9 cellular contexts compared by ENCODE assay signal in genomic region chr2:233082222-233082933, GRCh38. TPM values are rescaled to one million over a fixed set of nuclear protein-coding genes. Genes with fewer than 3 reads are reported as not detected.
A peak's percentile ranks its signal among the peaks of the same experiment; 100 is the strongest.
DNase-seq lines count a peak whose midpoint lies in the region; ATAC-seq and TF ChIP-seq lines count a peak whose summit lies in the region.
"Had no signal": no experiment of that assay in that cellular context is flagged by ENCODE, and none has a peak within 500 bp of the region (broad histone marks: within the 10 kb centered on the region; RNA-seq: fewer than 3 reads in every experiment).

No MANE protein-coding gene starts in this region.

- H3K4me2 ChIP-seq in osteoblast (ENCODE audit: insufficient read depth, low read length): no peak overlapping the region

- peak overlapping the region; percentile 56 for H3K27ac ChIP-seq in CD8-positive, alpha-beta T cell (ENCODE audit: low read depth, low read length)
- H3K27ac ChIP-seq in stomach smooth muscle (ENCODE audit: low read length) (peak overlapping the region; percentile 46), osteoblast (ENCODE audit: low read depth, low read length) (no peak overlapping the region)

- peaks cover 17% of the 10 kb centered on the region for H3K36me3 ChIP-seq in CD8-positive, alpha-beta T cell (ENCODE audit: insufficient read depth, low read length)
- H3K36me3 ChIP-seq in stomach smooth muscle (ENCODE audit: control insufficient read depth in 2 of 2, insufficient read depth in 2 of 2, low read length in 2 of 2): no peaks in the 10 kb centered on the region
- no peaks in the 10 kb centered on the region for H3K36me3 ChIP-seq in osteoblast (ENCODE audit: insufficient read depth, low read length)

- H2AFZ ChIP-seq in osteoblast (ENCODE audit: low read length): no peak overlapping the region

- DNase-seq in CD8-positive, alpha-beta T cell: no peak
- DNase-seq in activated naive CD4-positive, alpha-beta T cell treated with anti-CD3 and anti-CD28 coated beads, Interleukin-2, amount 50 U/mL, for 72 hours (ENCODE audit: low spot score in 2 of 2): peak; percentile 46 to 54
- DNase-seq in osteoblast (ENCODE audit: insufficient read length, low spot score, missing footprints) (no peak), amniotic stem cell (lab: John Stamatoyannopoulos, UW) (no peak), NCI-H510A (lab: John Stamatoyannopoulos, UW) (no peak)

- POLR2A ChIA-PET in CD8-positive, alpha-beta T cell (lab: Charles Lee): interaction anchor here (0.8 to 8.7 kb wide), 2 partner anchors 10 to 21 kb away, joined by 3 to 89 read pairs; partner anchors contain the start of gene INPP5D

- peaks cover 55% of the 10 kb centered on the region for H3K36me3 Mint-ChIP-seq in CD8-positive, alpha-beta T cell
- peaks cover 25 to 50% of the 10 kb centered on the region in 2 donors for H3K36me3 Mint-ChIP-seq in activated naive CD4-positive, alpha-beta T cell treated with anti-CD3 and anti-CD28 coated beads, Interleukin-2, amount 50 U/mL, for 72 hours

- H3K4me3 Mint-ChIP-seq in CD8-positive, alpha-beta T cell: peak overlapping the region; percentile 76
- H3K4me3 Mint-ChIP-seq: nephron had no signal

- H3K79me2 ChIP-seq in osteoblast (ENCODE audit: insufficient read depth, low read length): no peaks in the 10 kb centered on the region

- no peak for ATAC-seq in CD8-positive, alpha-beta T cell
- ATAC-seq in GM19372 (IDR thresholded peaks at IDR 0.05; ENCODE audit: low read depth, unreplicated experiment) (peak; percentile 46), HG03378 (IDR thresholded peaks at IDR 0.05; ENCODE audit: unreplicated experiment) (peak; percentile 52)
- ATAC-seq in activated naive CD4-positive, alpha-beta T cell treated with anti-CD3 and anti-CD28 coated beads, Interleukin-2, amount 50 U/mL, for 72 hours: peak; percentile 39 to 68

- no peaks in the 10 kb centered on the region for H4K20me1 ChIP-seq in osteoblast (ENCODE audit: insufficient read depth, low read length)

- peak overlapping the region; percentile 91 for H3K27ac Mint-ChIP-seq in CD8-positive, alpha-beta T cell
- H3K27ac Mint-ChIP-seq in activated naive CD4-positive, alpha-beta T cell treated with anti-CD3 and anti-CD28 coated beads, Interleukin-2, amount 50 U/mL, for 72 hours: peak overlapping the region; percentile 96 to 97

- H3K9me3 ChIP-seq in CD8-positive, alpha-beta T cell (ENCODE audit: low read length): no peaks in the 10 kb centered on the region
- H3K9me3 ChIP-seq in stomach smooth muscle (ENCODE audit: control insufficient read depth in 2 of 2, low read length in 2 of 2) (no peaks in the 10 kb centered on the region), osteoblast (ENCODE audit: low read depth, low read length) (no peaks in the 10 kb centered on the region)

- H3K27me3 ChIP-seq in CD8-positive, alpha-beta T cell (ENCODE audit: insufficient read depth, low read length): no peaks in the 10 kb centered on the region
- H3K27me3 ChIP-seq in stomach smooth muscle (ENCODE audit: control insufficient read depth in 1 of 2, insufficient read depth in 2 of 2, low read length in 2 of 2) (no peaks in the 10 kb centered on the region), osteoblast (ENCODE audit: insufficient read depth, low read length) (no peaks in the 10 kb centered on the region)

- intact Hi-C loops in CD8-positive, alpha-beta T cell (cut with DNase I, micrococcal nuclease): loop anchor here in 1 of 2 experiments (5.0 kb wide), 1 partner anchor 185 kb away; no protein-coding TSS in a partner anchor

- peak overlapping the region; percentile 13 for H3K4me3 ChIP-seq in CD8-positive, alpha-beta T cell (ENCODE audit: low read depth, low read length)
- no peak overlapping the region for H3K4me3 ChIP-seq in stomach smooth muscle (ENCODE audit: low read length in 2 of 2)
- H3K4me3 ChIP-seq in osteoblast (ENCODE audit: insufficient read depth, low read length): no peak overlapping the region

- CTCF ChIA-PET in CD8-positive, alpha-beta T cell (lab: Charles Lee): interaction anchor here (1.2 to 4.6 kb wide), 4 partner anchors 16 to 29 kb away, joined by 3 to 24 read pairs (median 9); partner anchors contain the start of gene INPP5D

- no peaks in the 10 kb centered on the region for H3K27me3 Mint-ChIP-seq in CD8-positive, alpha-beta T cell (ENCODE audit: low read depth)

- no peaks in the 10 kb centered on the region for H3K9me3 Mint-ChIP-seq in CD8-positive, alpha-beta T cell
- H3K9me3 Mint-ChIP-seq in activated naive CD4-positive, alpha-beta T cell treated with anti-CD3 and anti-CD28 coated beads, Interleukin-2, amount 50 U/mL, for 72 hours: no peaks in the 10 kb centered on the region
- H3K9me3 Mint-ChIP-seq: nephron had no signal

- no peak overlapping the region for H3K9ac ChIP-seq in stomach smooth muscle (ENCODE audit: low read length in 2 of 2)

- peaks cover 87% of the 10 kb centered on the region for H3K4me1 Mint-ChIP-seq in CD8-positive, alpha-beta T cell (ENCODE audit: low read depth)

- TF ChIP-seq CTCF in CD8-positive, alpha-beta T cell (IDR thresholded peaks at IDR 0.05): no peak
- no peak for TF ChIP-seq CTCF in osteoblast (IDR thresholded peaks at IDR 0.05; ENCODE audit: extremely low read depth, low read depth, low read length)

- H3K4me1 ChIP-seq in CD8-positive, alpha-beta T cell (ENCODE audit: insufficient read depth, low read length): peaks cover 91% of the 10 kb centered on the region
- peaks cover 6% of the 10 kb centered on the region for H3K4me1 ChIP-seq in stomach smooth muscle (ENCODE audit: control insufficient read depth, insufficient read depth, low read length)
- peaks cover 4% of the 10 kb centered on the region for H3K4me1 ChIP-seq in osteoblast (ENCODE audit: insufficient read depth, low read length)

RNA-seq across cellular contexts. Expression of gene INPP5D, which starts 22.2 kb away (rescaled TPM):
- total RNA-seq in CD8-positive, alpha-beta T cell: 100 to 1,000 TPM; 105 to 121 TPM
- total RNA-seq in activated naive CD4-positive, alpha-beta T cell treated with anti-CD3 and anti-CD28 coated beads, Interleukin-2, amount 50 U/mL, for 72 hours: 10 to 100 TPM; 70.7 to 71.1 TPM
- under 0.01 TPM in 2 replicates for total RNA-seq in osteoblast

RNA-seq across cellular contexts. Expression of gene NEU2, which starts 49.9 kb away (rescaled TPM):
- not detected for total RNA-seq in CD8-positive, alpha-beta T cell
- total RNA-seq in activated naive CD4-positive, alpha-beta T cell treated with anti-CD3 and anti-CD28 coated beads, Interleukin-2, amount 50 U/mL, for 72 hours: not detected
- total RNA-seq in osteoblast: not detected in 2 replicates

Comparison
In these comparisons a context has a peak if more than half of its experiments do, and no peak if none do; other contexts are left out.
1. DNase-seq: peak in activated naive CD4-positive, alpha-beta T cell treated with anti-CD3 and anti-CD28 coated beads, Interleukin-2, amount 50 U/mL, for 72 hours (2 of 2); none in CD8-positive, alpha-beta T cell (0 of 7), osteoblast (single experiment), amniotic stem cell (single experiment) and NCI-H510A (single experiment).
2. RNA of gene INPP5D, which starts 22.2 kb away (total RNA-seq): 105 to 121 TPM in CD8-positive, alpha-beta T cell and 70.7 to 71.1 TPM in activated naive CD4-positive, alpha-beta T cell treated with anti-CD3 and anti-CD28 coated beads, Interleukin-2, amount 50 U/mL, for 72 hours; under 0.01 TPM in osteoblast; every median in the first group is over 10 times any median in the second.